Comparison of ENCODE assay signal across 12 cellular contexts in the genomic region with DNA sequence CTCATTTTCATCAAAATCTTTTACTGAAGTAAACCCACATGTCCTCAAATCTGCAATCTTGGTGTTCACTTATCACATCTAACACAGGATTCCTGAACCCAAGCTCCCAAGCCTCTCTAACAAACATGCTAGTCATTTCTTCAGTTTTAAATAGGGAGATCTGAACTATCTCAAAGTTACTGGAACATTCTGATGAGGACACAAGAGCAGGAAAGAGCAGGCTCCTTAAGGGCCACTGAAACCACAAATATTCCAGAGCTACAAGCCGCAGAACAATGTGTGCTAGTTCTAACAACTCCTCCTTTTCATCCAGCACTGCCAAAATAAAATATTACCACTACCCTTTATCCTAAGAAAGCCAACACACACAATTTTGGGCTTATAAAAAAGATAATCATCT. TPM values are rescaled to one million over a fixed set of nuclear protein-coding genes. Genes with fewer than 3 reads are reported as not detected.
A peak's percentile ranks its signal among the peaks of the same experiment; 100 is the strongest.
DNase-seq lines count a peak whose midpoint lies in the region; ATAC-seq and TF ChIP-seq lines count a peak whose summit lies in the region.
"Had no signal": no experiment of that assay in that cellular context is flagged by ENCODE, and none has a peak within 500 bp of the region (broad histone marks: within the 10 kb centered on the region; RNA-seq: fewer than 3 reads in every experiment).

No MANE protein-coding gene starts in this region.

- DNase-seq in LNCaP clone FGC (ENCODE audit: low read depth): peak; percentile 44
- peak; percentile 8 for DNase-seq in epithelial cell of esophagus (ENCODE audit: low read depth)
- no peak for DNase-seq in lung (ENCODE audit: low spot score)
- DNase-seq in upper lobe of left lung: peak in 1 of 2 donors; percentile 46
- DNase-seq in H7: no peak
- no peak for DNase-seq in putamen (ENCODE audit: low spot score)
- DNase-seq: activated CD4-positive, alpha-beta T cell treated with anti-CD3 and anti-CD28 coated beads for 4 hours; activated effector memory CD4-positive, alpha-beta T cell treated with Interleukin-2 at 50 U/mL for 16 hours; HCEC 1CT; NCI-H1694 treated with DMSO at 0.1 percent for 48 hours had no signal

- H3K27me3 ChIP-seq in lung (ENCODE audit: control insufficient read depth, insufficient read depth): no peaks in the 10 kb centered on the region
- H3K27me3 ChIP-seq in upper lobe of left lung: no peaks in the 10 kb centered on the region
- H3K27me3 ChIP-seq in H7 (ENCODE audit: control insufficient read depth, insufficient read depth, low read length): no peaks in the 10 kb centered on the region

- WGBS in lung, 2 donors: 77 to 87% methylated on average over 1 of the region's 1 CpG
- WGBS in upper lobe of left lung, 2 donors: 76 to 81% methylated on average over 1 of the region's 1 CpG

- H3K4me3 ChIP-seq in LNCaP clone FGC (ENCODE audit: low read depth, low read length) (no peak overlapping the region), epithelial cell of esophagus (ENCODE audit: low read length) (no peak overlapping the region), lung (no peak overlapping the region), upper lobe of left lung (no peak overlapping the region), H7 (ENCODE audit: insufficient read depth, low read depth, low read length) (no peak overlapping the region)

- H3K36me3 ChIP-seq in lung (ENCODE audit: control insufficient read depth in 2 of 2, insufficient read depth in 2 of 2, low read length in 2 of 2): no peaks in the 10 kb centered on the region
- no peaks in the 10 kb centered on the region for H3K36me3 ChIP-seq in upper lobe of left lung
- H3K36me3 ChIP-seq in H7 (replicated peaks; ENCODE audit: control insufficient read depth, insufficient read depth, low read length): no peaks in the 10 kb centered on the region

- H3K27ac ChIP-seq in lung (ENCODE audit: low read depth in 1 of 2, low read length in 1 of 2) (peak overlapping the region in 1 of 2 donors; percentile 2), upper lobe of left lung (peak overlapping the region in 3 of 4 donors; percentile 28 to 32 (median 29))

- TF ChIP-seq CTCF in LNCaP clone FGC (IDR thresholded peaks at IDR 0.05; ENCODE audit: control insufficient read depth, extremely low read depth, insufficient read depth) (no peak), epithelial cell of esophagus (IDR thresholded peaks at IDR 0.05; ENCODE audit: insufficient read depth, low read depth, low read length, missing control alignments) (no peak), lung (IDR thresholded peaks at IDR 0.05; ENCODE audit: control extremely low read depth, extremely low read depth) (no peak), upper lobe of left lung (IDR thresholded peaks at IDR 0.05) (no peak)

- peak in 1 of 4 donors; percentile 67 for TF ChIP-seq EP300 in upper lobe of left lung (IDR thresholded peaks at IDR 0.05)

- H3K4me1 ChIP-seq in lung (ENCODE audit: control insufficient read depth in 2 of 2, insufficient read depth in 2 of 2, low read length in 2 of 2) (peaks cover 0 to 6% of the 10 kb centered on the region in 2 donors), upper lobe of left lung (no peaks in the 10 kb centered on the region)

- ATAC-seq in lung (ENCODE audit: insufficient read depth, low FRiP score): peak; percentile 53
- ATAC-seq in upper lobe of left lung (ENCODE audit: low FRiP score in 2 of 2): peak; percentile 88 to 93
- no peak for ATAC-seq in GM19463 (IDR thresholded peaks at IDR 0.05; ENCODE audit: unreplicated experiment)
- ATAC-seq: SK-N-SH treated with all-trans-retinoic acid at 6 μM for 48 hours had no signal

- no peak for TF ChIP-seq POLR2A in upper lobe of left lung (IDR thresholded peaks at IDR 0.05)

- H3K9me3 ChIP-seq in lung (ENCODE audit: control insufficient read depth in 2 of 2, insufficient read depth in 1 of 2, low read length in 1 of 2) (no peaks in the 10 kb centered on the region), upper lobe of left lung (no peaks in the 10 kb centered on the region)

RNA-seq across cellular contexts. Expression of a gene that starts 38.9 kb away (rescaled TPM):
- total RNA-seq in lung (10 to 100 TPM; 15.6 to 33.2 TPM), upper lobe of left lung (10 to 100 TPM in 4 of 6 donors, 1 to 10 TPM in 2; 6.3 to 20.5 (median 13.5) TPM)
- 1 to 10 TPM; 4.6 to 7.0 TPM for polyA plus RNA-seq in lung
- total RNA-seq in H7 (2014; rRNA removed; shearing (Covaris generic)): 19.2 and 25.0 TPM in 2 replicates

Comparison
In these comparisons a context has a peak if more than half of its experiments do, and no peak if none do; other contexts are left out.
1. DNase-seq: peak in LNCaP clone FGC (single experiment) and epithelial cell of esophagus (single experiment); none in lung (single experiment), H7 (single experiment) and putamen (single experiment).